ENCODE assay signal across 22 cellular contexts in genomic region chr19:30577551-30578090, GRCh38.
A peak's percentile ranks its signal among the peaks of the same experiment; 100 is the strongest.
DNase-seq lines count a peak whose midpoint lies in the region; ATAC-seq and TF ChIP-seq lines count a peak whose summit lies in the region.
"Had no signal": no experiment of that assay in that cellular context is flagged by ENCODE, and none has a peak within 500 bp of the region (broad histone marks: within the 10 kb centered on the region; RNA-seq: fewer than 3 reads in every experiment).

No MANE protein-coding gene starts in this region.

- intact Hi-C loops in aorta (cut with DNase I), result no loop called here
- intact Hi-C loops in naive thymus-derived CD4-positive, alpha-beta T cell (cut with micrococcal nuclease), result no loop called here

- peak; percentile 92 for DNase-seq in SK-MEL-5 (ENCODE audit: low read depth, low spot score)
- peak; percentile 93 for DNase-seq in foreskin melanocyte
- DNase-seq in neural crest cell (ENCODE audit: low read depth, low spot score), result no peak
- no peak for DNase-seq in type B pancreatic cell (ENCODE audit: extremely low spot score, unreplicated experiment)
- DNase-seq in aorta, result no peak
- DNase-seq in activated CD4-positive, CD25-positive, alpha-beta regulatory T cell treated with anti-CD3 and anti-CD28 coated beads, Interleukin-2, amount 50 U/mL, for 72 hours, result no peak
- DNase-seq in naive thymus-derived CD4-positive, alpha-beta T cell, result no peak
- DNase-seq: AML-193; C1 segment of cervical spinal cord; CD8-positive, alpha-beta T cell; GDM1; GM23248; KG1; NCI-H1092 treated with DMSO at 0.1 percent for 48 hours; NCI-H1436 treated with DMSO at 0.1 percent for 48 hours; NCI-H1930; NCI-H226; NCI-H510A treated with DMSO at 0.1 percent for 48 hours; NCI-H774; NK-92 treated with Interleukin-12 subunit alpha and Interleukin-12 subunit beta, amount 100 ng/mL, for 24 hours had no signal

- H3K4me3 Mint-ChIP-seq in neural crest cell (no peak overlapping the region), type B pancreatic cell (peak overlapping the region; percentile 6)
- no peak overlapping the region for H3K4me3 Mint-ChIP-seq in naive thymus-derived CD4-positive, alpha-beta T cell
- H3K4me3 Mint-ChIP-seq: CD8-positive, alpha-beta T cell had no signal

- no peaks in the 10 kb centered on the region for H3K27me3 Mint-ChIP-seq in neural crest cell (ENCODE audit: low read depth)
- H3K27me3 Mint-ChIP-seq in type B pancreatic cell, result peaks cover 7% of the 10 kb centered on the region
- H3K27me3 Mint-ChIP-seq in naive thymus-derived CD4-positive, alpha-beta T cell, result peaks cover 0 to 12% (median 9%) of the 10 kb centered on the region in 5 donors

- H3K9me3 ChIP-seq in aorta (ENCODE audit: control insufficient read depth, low read length), result no peaks in the 10 kb centered on the region
- no peaks in the 10 kb centered on the region for H3K9me3 ChIP-seq in naive thymus-derived CD4-positive, alpha-beta T cell (ENCODE audit: control insufficient read depth in 2 of 3, low read length in 3 of 3)
- H3K9me3 ChIP-seq: HAP-1 had no signal

- no peak overlapping the region for H3K4me3 ChIP-seq in aorta (ENCODE audit: low read length in 2 of 2)
- no peak overlapping the region for H3K4me3 ChIP-seq in naive thymus-derived CD4-positive, alpha-beta T cell (ENCODE audit: low read length)
- H3K4me3 ChIP-seq: GM23248, HAP-1 had no signal

- H3K4me1 Mint-ChIP-seq in neural crest cell (peaks cover 18% of the 10 kb centered on the region), type B pancreatic cell (ENCODE audit: unreplicated experiment) (peaks cover 15% of the 10 kb centered on the region)
- no peaks in the 10 kb centered on the region for H3K4me1 Mint-ChIP-seq in naive thymus-derived CD4-positive, alpha-beta T cell

- H3K4me1 ChIP-seq in aorta (ENCODE audit: control insufficient read depth in 1 of 2, insufficient read depth in 2 of 2, low read length in 2 of 2), result no peaks in the 10 kb centered on the region
- H3K4me1 ChIP-seq in naive thymus-derived CD4-positive, alpha-beta T cell (ENCODE audit: control insufficient read depth in 2 of 2, insufficient read depth in 2 of 2, low read length in 2 of 2), result no peaks in the 10 kb centered on the region

- WGBS in aorta, 2 donors, result 66 to 73% methylated on average over 6 of the region's 6 CpGs

- TF ChIP-seq CTCF in neural crest cell (conservative IDR thresholded peaks at IDR 0.05) (no peak), type B pancreatic cell (conservative IDR thresholded peaks at IDR 0.05) (no peak)

- CTCF ChIA-PET in naive thymus-derived CD4-positive, alpha-beta T cell (lab: Charles Lee), result interaction anchor here (0.6 kb wide), 1 partner anchor 42 kb away, joined by 6 read pairs; no protein-coding TSS in a partner anchor

- H3K27ac Mint-ChIP-seq in neural crest cell (ENCODE audit: unreplicated experiment) (peak overlapping the region; percentile 14), type B pancreatic cell (no peak overlapping the region)
- no peak overlapping the region for H3K27ac Mint-ChIP-seq in naive thymus-derived CD4-positive, alpha-beta T cell
- H3K27ac Mint-ChIP-seq: CD8-positive, alpha-beta T cell had no signal

- in situ Hi-C loops in SK-MEL-5 (cut with HindIII; ENCODE audit: low pct_unique_long_range_greater_than_20kb, low sequenced_read_pairs), result no loop called here

- POLR2A ChIA-PET in naive thymus-derived CD4-positive, alpha-beta T cell (lab: Charles Lee), result no interaction called here

- no peak for ATAC-seq in aorta (ENCODE audit: low FRiP score)
- no peak for ATAC-seq in naive thymus-derived CD4-positive, alpha-beta T cell
- ATAC-seq: CD8-positive, alpha-beta T cell; Panc1 had no signal

- peaks cover 3% of the 10 kb centered on the region for H3K9me3 Mint-ChIP-seq in neural crest cell
- no peaks in the 10 kb centered on the region for H3K9me3 Mint-ChIP-seq in type B pancreatic cell
- H3K9me3 Mint-ChIP-seq in naive thymus-derived CD4-positive, alpha-beta T cell, result peaks cover 0 to 3% (median 0%) of the 10 kb centered on the region in 11 donors
- H3K9me3 Mint-ChIP-seq: CD8-positive, alpha-beta T cell had no signal

- H3K36me3 ChIP-seq in aorta (ENCODE audit: control insufficient read depth in 1 of 2, insufficient read depth in 2 of 2, low read length in 1 of 2), result no peaks in the 10 kb centered on the region
- no peaks in the 10 kb centered on the region for H3K36me3 ChIP-seq in naive thymus-derived CD4-positive, alpha-beta T cell (ENCODE audit: control insufficient read depth in 2 of 3, insufficient read depth in 3 of 3, low read length in 3 of 3)
- H3K36me3 ChIP-seq: HAP-1 had no signal

- no peaks in the 10 kb centered on the region for H3K27me3 ChIP-seq in aorta (ENCODE audit: control insufficient read depth in 1 of 2, insufficient read depth in 2 of 2, low read length in 1 of 2)
- no peaks in the 10 kb centered on the region for H3K27me3 ChIP-seq in naive thymus-derived CD4-positive, alpha-beta T cell (ENCODE audit: control insufficient read depth in 2 of 2, insufficient read depth in 2 of 2, low read length in 2 of 2)

- H3K27ac ChIP-seq in aorta (ENCODE audit: low read depth in 1 of 2, low read length in 2 of 2), result no peak overlapping the region
- H3K27ac ChIP-seq in naive thymus-derived CD4-positive, alpha-beta T cell (ENCODE audit: low read depth, low read length), result no peak overlapping the region
- H3K27ac ChIP-seq: GM23248 had no signal

- no peaks in the 10 kb centered on the region for H3K36me3 Mint-ChIP-seq in neural crest cell (ENCODE audit: low read depth)
- H3K36me3 Mint-ChIP-seq in type B pancreatic cell, result no peaks in the 10 kb centered on the region
- no peaks in the 10 kb centered on the region for H3K36me3 Mint-ChIP-seq in naive thymus-derived CD4-positive, alpha-beta T cell
- H3K36me3 Mint-ChIP-seq: CD8-positive, alpha-beta T cell had no signal

Comparison
In these comparisons a context has a peak if more than half of its experiments do, and no peak if none do; other contexts are left out.
1. DNase-seq: peak in SK-MEL-5 (single experiment) and foreskin melanocyte (single experiment); none in neural crest cell (single experiment), type B pancreatic cell (single experiment), aorta (0 of 2), activated CD4-positive, CD25-positive, alpha-beta regulatory T cell treated with anti-CD3 and anti-CD28 coated beads, Interleukin-2, amount 50 U/mL, for 72 hours (single experiment) and naive thymus-derived CD4-positive, alpha-beta T cell (0 of 9).